In genomic region chr9:86405926-86406325, GRCh38 we compare ENCODE assay signal across 8 cellular contexts. TPM values are rescaled to one million over a fixed set of nuclear protein-coding genes. Genes with fewer than 3 reads are reported as not detected.
A peak's percentile ranks its signal among the peaks of the same experiment; 100 is the strongest.
DNase-seq lines count a peak whose midpoint lies in the region; ATAC-seq, FAIRE-seq and TF ChIP-seq lines count a peak whose summit lies in the region.

No MANE protein-coding gene starts in this region.

- H3K27me3 ChIP-seq in ACC112 (ENCODE audit: insufficient read depth, low read length): no peaks in the 10 kb centered on the region
- peaks cover 74% of the 10 kb centered on the region for H3K27me3 ChIP-seq in HUES48 (ENCODE audit: control insufficient read depth, insufficient read depth, low read length)
- H3K27me3 ChIP-seq in bronchial epithelial cell (ENCODE audit: control insufficient read depth, insufficient read depth, low read length): no peaks in the 10 kb centered on the region

- H3K4me3 ChIP-seq in ACC112 (ENCODE audit: low read depth, low read length) (peak overlapping the region; percentile 46), HUES48 (ENCODE audit: low read depth, low read length) (no peak overlapping the region), bronchial epithelial cell (ENCODE audit: low read depth, low read length) (peak overlapping the region; percentile 5)

- peak; percentile 96 for DNase-seq in bronchial epithelial cell (ENCODE audit: low read depth)
- peak; percentile 22 for DNase-seq in mucosa of gallbladder (ENCODE audit: low spot score)
- no peak for DNase-seq in GM12891 (ENCODE audit: insufficient read length, low spot score)
- DNase-seq in HEK293T (ENCODE audit: extremely low spot score): no peak

- no peak for TF ChIP-seq CTCF in bronchial epithelial cell (IDR thresholded peaks at IDR 0.05; ENCODE audit: insufficient read depth, low read length, severe bottlenecking)

- no peak for TF ChIP-seq POLR2A in GM12891 (IDR thresholded peaks at IDR 0.05; ENCODE audit: low read depth, low read length)

- FAIRE-seq in bronchial epithelial cell (lab: Jason Lieb, UNC): peak; percentile 60
- FAIRE-seq in GM12891 (lab: Jason Lieb, UNC): no peak

- POLR2A ChIA-PET in HEK293T (lab: Yijun Ruan, JAX): no interaction called here

- H3K4me1 ChIP-seq in ACC112 (ENCODE audit: control insufficient read depth, insufficient read depth, low read length, unreplicated experiment): peaks cover 37% of the 10 kb centered on the region
- peaks cover 19% of the 10 kb centered on the region for H3K4me1 ChIP-seq in HUES48 (ENCODE audit: control insufficient read depth, insufficient read depth, low read length)

- H3K27ac ChIP-seq in ACC112 (ENCODE audit: low read depth, low read length) (peak overlapping the region; percentile 93), HUES48 (ENCODE audit: low read depth, low read length) (peak overlapping the region; percentile 14)

- CTCF ChIA-PET in HEK293T (lab: Yijun Ruan, JAX): interaction anchor here (0.6 kb wide), 1 partner anchor 9 kb away, joined by 4 read pairs; no protein-coding TSS in a partner anchor

- H3K9ac ChIP-seq in HUES48 (ENCODE audit: low read depth, low read length): no peak overlapping the region

- H2AFZ ChIP-seq in ACC112 (ENCODE audit: low read length, unreplicated experiment): peak overlapping the region; percentile 11

- ATAC-seq in GM19455 (IDR thresholded peaks at IDR 0.05; ENCODE audit: unreplicated experiment): no peak
- no peak for ATAC-seq in GM21447 (IDR thresholded peaks at IDR 0.05; ENCODE audit: unreplicated experiment)

- no peaks in the 10 kb centered on the region for H3K79me2 ChIP-seq in ACC112 (ENCODE audit: control insufficient read depth, insufficient read depth, low read length, unreplicated experiment)

- H3K36me3 ChIP-seq in ACC112 (ENCODE audit: insufficient read depth, low read length) (no peaks in the 10 kb centered on the region), HUES48 (ENCODE audit: control insufficient read depth, insufficient read depth, low read length) (no peaks in the 10 kb centered on the region), bronchial epithelial cell (ENCODE audit: control insufficient read depth, insufficient read depth, low read length) (no peaks in the 10 kb centered on the region)

- no peaks in the 10 kb centered on the region for H3K9me3 ChIP-seq in HUES48 (ENCODE audit: control insufficient read depth, insufficient read depth, low read length)

TF ChIP-seq in GM12891, 5 proteins besides CTCF, POLR2A, EP300 and RAD21:
- TF ChIP-seq TAF1 (IDR thresholded peaks at IDR 0.05; ENCODE audit: low read depth, low read length) (no peak), POLR2AphosphoS5 (IDR thresholded peaks at IDR 0.05; ENCODE audit: low read depth, low read length) (no peak), SPI1 (IDR thresholded peaks at IDR 0.05; ENCODE audit: low read depth, low read length) (no peak), PAX5 (IDR thresholded peaks at IDR 0.05; ENCODE audit: insufficient read depth, low read length, severe bottlenecking) (no peak), POU2F2 (IDR thresholded peaks at IDR 0.05; ENCODE audit: low read depth, low read length) (no peak)

TF ChIP-seq in HEK293T, 16 proteins besides CTCF, POLR2A, EP300 and RAD21:
- TF ChIP-seq CTBP1 (IDR thresholded peaks at IDR 0.05; ENCODE audit: borderline replicate concordance) (no peak), FOXA1 (IDR thresholded peaks at IDR 0.05) (no peak), BHLHE40 (IDR thresholded peaks at IDR 0.05; ENCODE audit: borderline replicate concordance) (no peak), HDGF (IDR thresholded peaks at IDR 0.05; ENCODE audit: borderline replicate concordance) (no peak), ELF4 (IDR thresholded peaks at IDR 0.05) (no peak), LEF1 (IDR thresholded peaks at IDR 0.05; ENCODE audit: borderline replicate concordance) (no peak), NFRKB (IDR thresholded peaks at IDR 0.05) (no peak), PKNOX1 (IDR thresholded peaks at IDR 0.05) (no peak), SP1 (IDR thresholded peaks at IDR 0.05) (no peak), TARDBP (IDR thresholded peaks at IDR 0.05) (no peak), ARNT (IDR thresholded peaks at IDR 0.05) (no peak), L3MBTL2 (conservative IDR thresholded peaks at IDR 0.05) (no peak), ZNF384 (IDR thresholded peaks at IDR 0.05) (no peak), SUZ12 (IDR thresholded peaks at IDR 0.05) (no peak)

RNA-seq across cellular contexts. Expression of gene TUT7, which starts 51.7 kb away (rescaled TPM):
- 24.7 and 52.4 TPM in 2 replicates for total RNA-seq in bronchial epithelial cell
- 25.1 TPM for total RNA-seq in mucosa of gallbladder
- 16.3 TPM for polyA plus RNA-seq in GM12891 (2012; ENCODE audit: low read depth, missing spikeins)

Comparison
In these comparisons a context has a peak if more than half of its experiments do, and no peak if none do; other contexts are left out.
1. DNase-seq: peak in bronchial epithelial cell (single experiment) and mucosa of gallbladder (single experiment); none in GM12891 (single experiment) and HEK293T (single experiment).